10 cellular contexts compared by ENCODE assay signal in the genomic region with DNA sequence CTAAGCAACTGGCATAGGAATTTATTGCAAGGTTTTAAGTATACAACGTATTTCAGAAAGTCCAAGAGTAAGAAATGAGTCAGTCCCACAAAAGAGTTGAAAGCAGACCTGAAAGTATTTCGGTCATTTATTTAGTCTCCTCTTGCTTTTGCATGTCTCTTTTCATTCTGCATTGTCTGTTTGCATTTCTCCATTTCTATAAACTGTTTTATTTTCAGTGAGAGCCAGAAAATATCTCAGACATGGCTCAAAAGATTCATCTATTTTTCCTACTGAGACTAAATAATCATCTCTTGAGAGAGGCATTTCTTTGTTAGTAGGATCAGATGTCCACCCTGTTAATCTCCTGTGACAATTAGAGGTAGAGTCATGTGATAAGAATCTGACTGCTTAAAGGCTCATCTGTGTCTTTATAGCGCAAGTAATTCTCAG.
A peak's percentile ranks its signal among the peaks of the same experiment; 100 is the strongest.
DNase-seq lines count a peak whose midpoint lies in the region; ATAC-seq and TF ChIP-seq lines count a peak whose summit lies in the region.
"Had no signal": no experiment of that assay in that cellular context is flagged by ENCODE, and none has a peak within 500 bp of the region (broad histone marks: within the 10 kb centered on the region; RNA-seq: fewer than 3 reads in every experiment).

No MANE protein-coding gene starts in this region.

- DNase-seq in M059J (ENCODE audit: low read depth) (peak; percentile 61), skeletal muscle cell (ENCODE audit: low read depth) (peak; percentile 12), occipital lobe (lab: John Stamatoyannopoulos, UW) (no peak), mammary epithelial cell (no peak), KBM-7 (no peak)
- DNase-seq: erythroblast, MG63, RPMI8226 had no signal

- H4K20me1 ChIP-seq in mammary epithelial cell (ENCODE audit: insufficient read depth, low read length) = no peaks in the 10 kb centered on the region

- H3K79me2 ChIP-seq in mammary epithelial cell (ENCODE audit: insufficient read depth, low read length) = no peaks in the 10 kb centered on the region

- H3K9me3 ChIP-seq in mammary epithelial cell (replicated peaks; ENCODE audit: insufficient read depth, low read length) = no peaks in the 10 kb centered on the region
- H3K9me3 ChIP-seq: MG63 had no signal

- H3K4me1 ChIP-seq in mammary epithelial cell (ENCODE audit: insufficient read depth, low read length) = no peaks in the 10 kb centered on the region

- H3K27me3 ChIP-seq in mammary epithelial cell (ENCODE audit: insufficient read depth, low read length) = no peaks in the 10 kb centered on the region
- H3K27me3 ChIP-seq: MG63 had no signal

- H3K4me3 ChIP-seq in skeletal muscle cell (ENCODE audit: low read depth, low read length) (no peak overlapping the region), mammary epithelial cell (replicated peaks in 1 of 3; ENCODE audit: insufficient read depth in 1 of 3, low read depth in 2 of 3, low read length in 3 of 3) (no peak overlapping the region)
- H3K4me3 ChIP-seq: MG63 had no signal

- CTCF ChIA-PET in mammary epithelial cell (lab: Charles Lee; ENCODE audit: low non-redundant PET) = no interaction called here

- no peaks in the 10 kb centered on the region for H3K36me3 ChIP-seq in mammary epithelial cell (ENCODE audit: insufficient read depth, low read length)
- H3K36me3 ChIP-seq: MG63 had no signal

- H3K9ac ChIP-seq in mammary epithelial cell (ENCODE audit: insufficient read depth, low read length) = no peak overlapping the region

- dilution Hi-C loops in mammary epithelial cell (cut with HindIII; ENCODE audit: low sequenced_read_pairs) = no loop called here

- whole genome bisulfite sequencing in mammary epithelial cell (ENCODE audit: low coverage, missing lambda C conversion rate) = 19% methylated on average over 3 of the region's 3 CpGs

- no peak for TF ChIP-seq CTCF in mammary epithelial cell (conservative IDR thresholded peaks at IDR 0.05 in 1 of 2, IDR thresholded peaks at IDR 0.05 in 1 of 2; ENCODE audit: extremely low read depth in 1 of 2, insufficient read depth in 1 of 2, low read depth in 1 of 2, low read length in 2 of 2)

- no peak overlapping the region for H3K27ac ChIP-seq in mammary epithelial cell (ENCODE audit: insufficient read depth, low read depth, low read length)

- no peak overlapping the region for H3K4me2 ChIP-seq in mammary epithelial cell (ENCODE audit: insufficient read depth, low read depth, low read length)

- no peak overlapping the region for H2AFZ ChIP-seq in mammary epithelial cell (ENCODE audit: low read depth, low read length)

- ATAC-seq in GM19351 (IDR thresholded peaks at IDR 0.05; ENCODE audit: unreplicated experiment) = peak; percentile 66
- ATAC-seq in HG02852 (IDR thresholded peaks at IDR 0.05; ENCODE audit: unreplicated experiment) = peak; percentile 76

- in situ Hi-C loops in mammary epithelial cell (cut with MboI; ENCODE audit: low sequenced_read_pairs in 2 of 2) = no loop called here
- in situ Hi-C loops in KBM-7 (cut with MboI; ENCODE audit: low pct_unique_long_range_greater_than_20kb, low sequenced_read_pairs) = no loop called here

- intact Hi-C loops in mammary epithelial cell (cut with micrococcal nuclease) = no loop called here

- BruUV-seq in mammary epithelial cell (replicated peaks; lab: Mats Ljungman, UMichigan) = no TSS peak

Comparison
In these comparisons a context has a peak if more than half of its experiments do, and no peak if none do; other contexts are left out.
1. DNase-seq: peak in M059J (single experiment) and skeletal muscle cell (single experiment); none in occipital lobe (single experiment), mammary epithelial cell (single experiment) and KBM-7 (single experiment).